ENCODE assay signal across 26 cellular contexts in genomic region chr1:41647202-41648135, GRCh38.
DNase-seq lines count a peak whose midpoint lies in the region; ATAC-seq and TF ChIP-seq lines count a peak whose summit lies in the region.
"Had no signal": no experiment of that assay in that cellular context is flagged by ENCODE, and none has a peak within 500 bp of the region (broad histone marks: within the 10 kb centered on the region; RNA-seq: fewer than 3 reads in every experiment).

No MANE protein-coding gene starts in this region.

- H2BK20ac ChIP-seq in IMR-90 (ENCODE audit: low read depth, low read length) = no peak overlapping the region

- peak overlapping the region; percentile 45 for H2AK9ac ChIP-seq in IMR-90 (replicated peaks; ENCODE audit: low read depth, low read length, poor library complexity)

- no TSS peak for BruUV-seq in IMR-90 (replicated peaks; lab: Mats Ljungman, UMichigan)

- no peak overlapping the region for H3K9ac ChIP-seq in IMR-90 (ENCODE audit: low read depth, low read length)
- H3K9ac ChIP-seq: GM23248, neural progenitor cell, parathyroid adenoma had no signal

- no peak overlapping the region for H4K5ac ChIP-seq in IMR-90 (ENCODE audit: low read depth, low read length)

- DNase-seq in activated naive CD4-positive, alpha-beta T cell treated with anti-CD3 and anti-CD28 coated beads for 36 hours = no peak
- DNase-seq in activated naive CD4-positive, alpha-beta T cell (lab: John Stamatoyannopoulos, UW) = no peak
- DNase-seq in IMR-90 = no peak
- no peak for DNase-seq in activated naive CD8-positive, alpha-beta T cell treated with anti-CD3 and anti-CD28 coated beads, Interleukin-2, amount 10 ng/mL, durations not matched to agents 7 days and 5 days
- DNase-seq: activated CD4-positive, alpha-beta T cell treated with anti-CD3 and anti-CD28 coated beads, Interleukin-2, amount 50 U/mL, for 1 hour; activated effector memory CD4-positive, alpha-beta T cell treated with anti-CD3 and anti-CD28 coated beads, Interleukin-2, amount 50 U/mL, for 16 hours; central memory CD4-positive, alpha-beta T cell; COR-L47; DMS53; glutamatergic neuron; GM23248; left ventricle myocardium inferior; NCI-H1048; NCI-H2107; NCI-H345; SHP77 treated with DMSO at 0.1 percent for 48 hours; tibial artery; WERI-Rb-1 had no signal

- H3K56ac ChIP-seq in IMR-90 (ENCODE audit: extremely low read depth, insufficient read depth, low read length) = no peak overlapping the region

- H3K9me3 Mint-ChIP-seq in activated naive CD4-positive, alpha-beta T cell treated with anti-CD3 and anti-CD28 coated beads for 36 hours = no peaks in the 10 kb centered on the region
- no peaks in the 10 kb centered on the region for H3K9me3 Mint-ChIP-seq in activated naive CD8-positive, alpha-beta T cell treated with anti-CD3 and anti-CD28 coated beads, Interleukin-2, amount 10 ng/mL, durations not matched to agents 7 days and 5 days
- no peaks in the 10 kb centered on the region for H3K9me3 Mint-ChIP-seq in stimulated activated memory B cell treated with anti-CD40 and anti-IgM and Interleukin-4, amounts not matched to agents 10 μg/mL and 1 μg/mL and 100 μg/mL, for 72 hours
- H3K9me3 Mint-ChIP-seq: neural progenitor cell had no signal

- H3K9me1 ChIP-seq in IMR-90 (ENCODE audit: insufficient read depth, low read length) = peaks cover 12% of the 10 kb centered on the region; the same call in 1 of the 2 replicates

- H3K27ac Mint-ChIP-seq in activated naive CD4-positive, alpha-beta T cell treated with anti-CD3 and anti-CD28 coated beads for 36 hours = peak overlapping the region; percentile 54
- peak overlapping the region; percentile 43 for H3K27ac Mint-ChIP-seq in activated naive CD8-positive, alpha-beta T cell treated with anti-CD3 and anti-CD28 coated beads, Interleukin-2, amount 10 ng/mL, durations not matched to agents 7 days and 5 days
- peak overlapping the region; percentile 57 for H3K27ac Mint-ChIP-seq in stimulated activated memory B cell treated with anti-CD40 and anti-IgM and Interleukin-4, amounts not matched to agents 10 μg/mL and 1 μg/mL and 100 μg/mL, for 72 hours
- H3K27ac Mint-ChIP-seq: neural progenitor cell had no signal

- no peak overlapping the region for H4K91ac ChIP-seq in IMR-90 (ENCODE audit: insufficient read depth, low read depth, low read length)

- no peak overlapping the region for H2BK120ac ChIP-seq in IMR-90 (ENCODE audit: low read depth, low read length)

- CTCF ChIA-PET in activated naive CD4-positive, alpha-beta T cell treated with anti-CD3 and anti-CD28 coated beads for 36 hours (lab: Charles Lee) = no interaction called here
- CTCF ChIA-PET in IMR-90 (lab: Yijun Ruan, JAX) = no interaction called here

- no peak overlapping the region for H4K8ac ChIP-seq in IMR-90 (ENCODE audit: low read depth in 2 of 2, low read length in 2 of 2)

- no peaks in the 10 kb centered on the region for H3K36me3 ChIP-seq in IMR-90 (ENCODE audit: control insufficient read depth, insufficient read depth, low read length)
- H3K36me3 ChIP-seq: left ventricle myocardium inferior, neural progenitor cell, tibial artery, WERI-Rb-1 had no signal

- H2AFZ ChIP-seq in IMR-90 (replicated peaks; ENCODE audit: low read length, poor library complexity) = no peak overlapping the region
- H2AFZ ChIP-seq: GM23248, neural progenitor cell, parathyroid adenoma had no signal

- dilution Hi-C loops in IMR-90 (cut with HindIII; ENCODE audit: low sequenced_read_pairs, unreplicated experiment) = no loop called here

- TF ChIP-seq CTCF in IMR-90 (conservative IDR thresholded peaks at IDR 0.05; ENCODE audit: low read depth, low read length) = no peak

- peaks cover 47% of the 10 kb centered on the region for H3K4me1 Mint-ChIP-seq in activated naive CD4-positive, alpha-beta T cell treated with anti-CD3 and anti-CD28 coated beads for 36 hours (ENCODE audit: low read depth)
- H3K4me1 Mint-ChIP-seq in activated naive CD8-positive, alpha-beta T cell treated with anti-CD3 and anti-CD28 coated beads, Interleukin-2, amount 10 ng/mL, durations not matched to agents 7 days and 5 days = peaks cover 16% of the 10 kb centered on the region
- H3K4me1 Mint-ChIP-seq in stimulated activated memory B cell treated with anti-CD40 and anti-IgM and Interleukin-4, amounts not matched to agents 10 μg/mL and 1 μg/mL and 100 μg/mL, for 72 hours = peaks cover 61% of the 10 kb centered on the region

- TF ChIP-seq RAD21 in IMR-90 (IDR thresholded peaks at IDR 0.05; ENCODE audit: low read length) = no peak

- peaks cover 23 to 32% of the 10 kb centered on the region in 2 experiments for H3K79me1 ChIP-seq in IMR-90 (ENCODE audit: low read depth in 1 of 2, low read length in 2 of 2)

- WGBS in IMR-90 (ENCODE audit: extremely low coverage in 2 of 2, insufficient read length in 1 of 2), 2 experiments = no CpG with 5 or more reads among the region's 5 CpGs

- H4K20me1 ChIP-seq in IMR-90 (ENCODE audit: insufficient read depth, low read length) = no peaks in the 10 kb centered on the region

- H3K23ac ChIP-seq in IMR-90 (ENCODE audit: low read depth, low read length) = no peak overlapping the region

- no peak overlapping the region for H3K14ac ChIP-seq in IMR-90 (replicated peaks; ENCODE audit: low read depth, low read length)

- ATAC-seq in IMR-90 (ENCODE audit: low read depth) (no peak), GM18498 (IDR thresholded peaks at IDR 0.05; ENCODE audit: unreplicated experiment) (no peak), HG03196 (IDR thresholded peaks at IDR 0.05; ENCODE audit: unreplicated experiment) (no peak), GM19452 (IDR thresholded peaks at IDR 0.05; ENCODE audit: unreplicated experiment) (no peak)
- ATAC-seq in activated naive CD8-positive, alpha-beta T cell treated with anti-CD3 and anti-CD28 coated beads, Interleukin-2, amount 10 ng/mL, durations not matched to agents 7 days and 5 days (ENCODE audit: low read depth) = no peak
- no peak for ATAC-seq in stimulated activated memory B cell treated with anti-CD40 and anti-IgM and Interleukin-4, amounts not matched to agents 10 μg/mL and 1 μg/mL and 100 μg/mL, for 72 hours

- no peak overlapping the region for H3K27ac ChIP-seq in IMR-90 (ENCODE audit: insufficient read depth, low read length)
- H3K27ac ChIP-seq: C4-2B, GM23248, left ventricle myocardium inferior, neural progenitor cell, parathyroid adenoma, skin epidermis, tibial artery, WERI-Rb-1 had no signal

- no peak for TF ChIP-seq POLR2A in IMR-90 (IDR thresholded peaks at IDR 0.05; ENCODE audit: low read depth, low read length)

- no peak overlapping the region for H3K4me3 Mint-ChIP-seq in activated naive CD4-positive, alpha-beta T cell treated with anti-CD3 and anti-CD28 coated beads for 36 hours
- no peak overlapping the region for H3K4me3 Mint-ChIP-seq in activated naive CD8-positive, alpha-beta T cell treated with anti-CD3 and anti-CD28 coated beads, Interleukin-2, amount 10 ng/mL, durations not matched to agents 7 days and 5 days
- no peak overlapping the region for H3K4me3 Mint-ChIP-seq in stimulated activated memory B cell treated with anti-CD40 and anti-IgM and Interleukin-4, amounts not matched to agents 10 μg/mL and 1 μg/mL and 100 μg/mL, for 72 hours
- H3K4me3 Mint-ChIP-seq: neural progenitor cell had no signal

- intact Hi-C loops in activated naive CD4-positive, alpha-beta T cell treated with anti-CD3 and anti-CD28 coated beads for 36 hours (cut with micrococcal nuclease) = no loop called here
- intact Hi-C loops in IMR-90 (cut with micrococcal nuclease) = no loop called here

- no peaks in the 10 kb centered on the region for H3K9me3 ChIP-seq in IMR-90 (ENCODE audit: control insufficient read depth, insufficient read depth, low read length)
- H3K9me3 ChIP-seq: left ventricle myocardium inferior, tibial artery had no signal

- no peak overlapping the region for H2BK15ac ChIP-seq in IMR-90 (ENCODE audit: low read depth, low read length)

- H3K36me3 Mint-ChIP-seq in activated naive CD4-positive, alpha-beta T cell treated with anti-CD3 and anti-CD28 coated beads for 36 hours (ENCODE audit: low read depth) = peaks cover 29% of the 10 kb centered on the region
- peaks cover 4% of the 10 kb centered on the region for H3K36me3 Mint-ChIP-seq in activated naive CD8-positive, alpha-beta T cell treated with anti-CD3 and anti-CD28 coated beads, Interleukin-2, amount 10 ng/mL, durations not matched to agents 7 days and 5 days
- peaks cover 36% of the 10 kb centered on the region for H3K36me3 Mint-ChIP-seq in stimulated activated memory B cell treated with anti-CD40 and anti-IgM and Interleukin-4, amounts not matched to agents 10 μg/mL and 1 μg/mL and 100 μg/mL, for 72 hours
- H3K36me3 Mint-ChIP-seq: neural progenitor cell had no signal

- H3K4ac ChIP-seq in IMR-90 (ENCODE audit: low read depth, low read length) = no peak overlapping the region

- H3K4me2 ChIP-seq in IMR-90 (ENCODE audit: low read depth, low read length) = no peak overlapping the region
- H3K4me2 ChIP-seq: neural progenitor cell had no signal

- H3K4me3 ChIP-seq in IMR-90 (ENCODE audit: insufficient read depth, low read depth, low read length) = no peak overlapping the region
- H3K4me3 ChIP-seq: GM23248, left ventricle myocardium inferior, neural progenitor cell, skin epidermis, tibial artery had no signal

- H3K27me3 Mint-ChIP-seq in activated naive CD4-positive, alpha-beta T cell treated with anti-CD3 and anti-CD28 coated beads for 36 hours (ENCODE audit: low read depth) = no peaks in the 10 kb centered on the region
- no peaks in the 10 kb centered on the region for H3K27me3 Mint-ChIP-seq in activated naive CD8-positive, alpha-beta T cell treated with anti-CD3 and anti-CD28 coated beads, Interleukin-2, amount 10 ng/mL, durations not matched to agents 7 days and 5 days
- H3K27me3 Mint-ChIP-seq in stimulated activated memory B cell treated with anti-CD40 and anti-IgM and Interleukin-4, amounts not matched to agents 10 μg/mL and 1 μg/mL and 100 μg/mL, for 72 hours = no peaks in the 10 kb centered on the region

- peaks cover 5% of the 10 kb centered on the region for H3K4me1 ChIP-seq in IMR-90 (ENCODE audit: control insufficient read depth, insufficient read depth, low read length)
- H3K4me1 ChIP-seq: parathyroid adenoma had no signal

- H2BK5ac ChIP-seq in IMR-90 (ENCODE audit: low read depth, low read length, poor library complexity, severe bottlenecking) = no peak overlapping the region

- no peak overlapping the region for H3K18ac ChIP-seq in IMR-90 (ENCODE audit: low read depth, low read length)

- in situ Hi-C loops in IMR-90 (cut with MboI; ENCODE audit: low sequenced_read_pairs) = no loop called here

- H2AK5ac ChIP-seq in IMR-90 (ENCODE audit: low read depth, low read length) = no peak overlapping the region

- no peaks in the 10 kb centered on the region for H3K27me3 ChIP-seq in IMR-90 (ENCODE audit: control insufficient read depth, insufficient read depth, low read length)
- H3K27me3 ChIP-seq: neural progenitor cell had no signal

- POLR2A ChIA-PET in IMR-90 (lab: Charles Lee; ENCODE audit: unreplicated experiment) = no interaction called here
- POLR2A ChIA-PET in activated naive CD8-positive, alpha-beta T cell treated with anti-CD3 and anti-CD28 coated beads, Interleukin-2, amount 10 ng/mL, durations not matched to agents 7 days and 5 days (lab: Charles Lee) = interaction anchor here (1.0 kb wide), 1 partner anchor 22 kb away, joined by 3 read pairs; no protein-coding TSS in a partner anchor

TF ChIP-seq in IMR-90, 13 proteins besides CTCF, POLR2A, EP300 and RAD21 (continues in another document):
- TF ChIP-seq NFE2L2 (IDR thresholded peaks at IDR 0.05; ENCODE audit: low read depth, low read length) (no peak), RFX5 (IDR thresholded peaks at IDR 0.05; ENCODE audit: low read depth, low read length) (no peak)
